Comparison of ENCODE assay signal across 8 cellular contexts in the genomic region with DNA sequence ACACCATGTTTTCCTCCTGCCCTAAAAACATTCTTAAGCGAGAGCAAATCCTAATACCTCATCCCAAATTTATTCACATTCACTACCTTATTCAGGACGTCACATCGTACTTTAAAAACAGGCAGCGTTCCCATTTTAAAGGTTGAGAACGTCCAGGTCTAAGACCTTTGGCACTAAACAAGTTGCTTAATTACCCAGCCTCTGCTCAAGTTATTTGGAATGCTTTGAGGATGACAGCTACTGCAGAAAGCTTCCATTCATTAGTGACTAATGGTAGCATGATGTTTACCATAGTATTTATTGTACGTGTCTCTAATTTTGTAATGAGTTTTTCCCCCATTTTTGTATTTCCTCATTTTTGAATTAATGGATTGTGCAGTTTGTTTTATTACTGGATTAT. TPM values are rescaled to one million over a fixed set of nuclear protein-coding genes. Genes with fewer than 3 reads are reported as not detected.
DNase-seq lines count a peak whose midpoint lies in the region; ATAC-seq and TF ChIP-seq lines count a peak whose summit lies in the region.

No MANE protein-coding gene starts in this region.

- CTCF ChIA-PET in OCI-LY7 (lab: Charles Lee; ENCODE audit: unreplicated experiment) = no interaction called here

- ATAC-seq in GM21619 (IDR thresholded peaks at IDR 0.05; ENCODE audit: unreplicated experiment) = no peak

- peak overlapping the region; percentile 85 for H3K4me2 ChIP-seq in OCI-LY7 (ENCODE audit: low read length)

- H3K9me2 ChIP-seq in OCI-LY7 (ENCODE audit: insufficient read depth, low read length) = no peaks in the 10 kb centered on the region

- no peak for TF ChIP-seq CTCF in OCI-LY7 (conservative IDR thresholded peaks at IDR 0.05; ENCODE audit: low read length)
- no peak for TF ChIP-seq CTCF in epithelial cell of proximal tubule (conservative IDR thresholded peaks at IDR 0.05; ENCODE audit: low read depth, low read length)
- TF ChIP-seq CTCF in ovary (IDR thresholded peaks at IDR 0.05) = no peak

- H3K4me1 ChIP-seq in OCI-LY7 (ENCODE audit: insufficient read depth, low read length, poor library complexity, severe bottlenecking) (peaks cover 46% of the 10 kb centered on the region), ovary (ENCODE audit: insufficient read depth) (no peaks in the 10 kb centered on the region)

- peaks cover 42% of the 10 kb centered on the region for H4K20me1 ChIP-seq in OCI-LY7 (ENCODE audit: insufficient read depth, low read length)

- H2AFZ ChIP-seq in OCI-LY7 (ENCODE audit: low read length) = no peak overlapping the region

- no peak for TF ChIP-seq POLR2A in ovary (IDR thresholded peaks at IDR 0.05)

- BruUV-seq in OCI-LY7 (replicated peaks; lab: Mats Ljungman, UMichigan) = no TSS peak

- H3K36me3 ChIP-seq in OCI-LY7 (ENCODE audit: insufficient read depth, low read length) = peaks cover 43% of the 10 kb centered on the region; the same call in 1 of the 2 replicates
- H3K36me3 ChIP-seq in ovary = no peaks in the 10 kb centered on the region

- WGBS in ovary, 3 donors = 2 to 4% (median 2%) methylated on average over 6 of the region's 6 CpGs

- H3K27me3 ChIP-seq in ovary = no peaks in the 10 kb centered on the region

- TF ChIP-seq EP300 in ovary (IDR thresholded peaks at IDR 0.05) = no peak

- H3K79me2 ChIP-seq in OCI-LY7 (ENCODE audit: insufficient read depth, low read depth, low read length) = peaks cover 85% of the 10 kb centered on the region

- peak overlapping the region; percentile 75 for H3K27ac ChIP-seq in OCI-LY7 (ENCODE audit: low read depth, low read length, poor library complexity, severe bottlenecking)
- H3K27ac ChIP-seq in ovary = no peak overlapping the region

- H3K4me3 ChIP-seq in OCI-LY7 (ENCODE audit: low read depth, low read length, poor library complexity, severe bottlenecking) (peak overlapping the region; percentile 94), epithelial cell of proximal tubule (ENCODE audit: low read depth, low read length) (peak overlapping the region; percentile 93), ovary (peak overlapping the region; percentile 71)

- DNase-seq in EL (peak; percentile 28), OCI-LY7 (ENCODE audit: low spot score) (no peak), epithelial cell of proximal tubule (ENCODE audit: low read depth) (peak; percentile 52), ovary (no peak), nucleus accumbens (lab: John Stamatoyannopoulos, UW) (no peak), NCI-H2107 treated with DMSO at 0.1 percent for 48 hours (lab: John Stamatoyannopoulos, UW; ENCODE audit: unreplicated experiment) (no peak), NCI-H1436 treated with DMSO at 0.1 percent for 48 hours (lab: John Stamatoyannopoulos, UW) (no peak)

- POLR2A ChIA-PET in OCI-LY7 (lab: Charles Lee) = no interaction called here

- no peaks in the 10 kb centered on the region for H3K9me3 ChIP-seq in OCI-LY7 (ENCODE audit: low read length)
- no peaks in the 10 kb centered on the region for H3K9me3 ChIP-seq in ovary

- intact Hi-C loops in OCI-LY7 (cut with micrococcal nuclease; ENCODE audit: unreplicated experiment) = loop anchor here (5.0 kb wide), 3 partner anchors 171 to 296 kb away; no protein-coding TSS in a partner anchor
- intact Hi-C loops in ovary (cut with DNase I) = no loop called here

RNA-seq across cellular contexts. Expression of gene USP38, which starts 1.5 kb away (rescaled TPM):
- 21.8 and 23.6 TPM in 2 replicates for total RNA-seq in OCI-LY7 (2014; rRNA removed; shearing (Covaris generic))
- total RNA-seq in OCI-LY7 (2022) (25.7 and 26.8 TPM in 2 replicates), epithelial cell of proximal tubule (13.7 and 21.2 TPM in 2 replicates), ovary (10 to 100 TPM; 12.5 to 18.7 (median 13.6) TPM)
- polyA plus RNA-seq in ovary = 1 to 10 TPM; 5.3 to 7.0 TPM

Comparison
In these comparisons a context has a peak if more than half of its experiments do, and no peak if none do; other contexts are left out.
1. DNase-seq: peak in EL (single experiment) and epithelial cell of proximal tubule (single experiment); none in OCI-LY7 (single experiment), ovary (0 of 5), nucleus accumbens (0 of 56), NCI-H2107 treated with DMSO at 0.1 percent for 48 hours (single experiment) and NCI-H1436 treated with DMSO at 0.1 percent for 48 hours (single experiment).
2. Peak in every context shown above with its lines, with median percentiles within 50 percentile points of each other: H3K4me3 ChIP-seq.